In the genomic region with DNA sequence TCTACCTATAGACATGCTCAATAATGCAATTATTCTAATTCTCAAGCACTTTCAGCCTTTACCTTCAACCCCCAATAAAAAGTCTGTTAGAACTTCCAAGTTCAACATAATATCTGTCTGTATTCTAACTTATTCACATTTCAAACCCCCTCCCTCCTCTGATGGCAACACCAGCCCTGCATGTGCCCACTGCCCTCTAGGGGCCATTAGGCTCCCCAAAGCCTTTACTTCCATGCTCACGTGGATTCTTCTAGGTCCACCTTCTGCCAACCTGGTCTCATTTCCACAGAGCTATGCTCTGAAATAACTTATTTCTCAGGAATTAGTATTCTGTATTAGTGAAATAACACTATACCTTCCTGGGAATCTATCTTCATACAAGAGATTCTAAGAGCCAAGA, we compare ENCODE assay signal across 1 cellular context.
TF ChIP-seq lines count a peak whose summit lies in the region.

No MANE protein-coding gene starts in this region.

TF ChIP-seq in GM23338, 12 proteins besides CTCF, POLR2A, EP300 and RAD21:
- TF ChIP-seq JUNB (IDR thresholded peaks at IDR 0.05; ENCODE audit: unreplicated experiment) (no peak), POLR2AphosphoS5 (IDR thresholded peaks at IDR 0.05; ENCODE audit: low read depth) (no peak), EZH2 (IDR thresholded peaks at IDR 0.05; ENCODE audit: low read depth, unreplicated experiment) (no peak), STAT1 (IDR thresholded peaks at IDR 0.05; ENCODE audit: unreplicated experiment) (no peak)
- TF ChIP-seq, protein P1, sequence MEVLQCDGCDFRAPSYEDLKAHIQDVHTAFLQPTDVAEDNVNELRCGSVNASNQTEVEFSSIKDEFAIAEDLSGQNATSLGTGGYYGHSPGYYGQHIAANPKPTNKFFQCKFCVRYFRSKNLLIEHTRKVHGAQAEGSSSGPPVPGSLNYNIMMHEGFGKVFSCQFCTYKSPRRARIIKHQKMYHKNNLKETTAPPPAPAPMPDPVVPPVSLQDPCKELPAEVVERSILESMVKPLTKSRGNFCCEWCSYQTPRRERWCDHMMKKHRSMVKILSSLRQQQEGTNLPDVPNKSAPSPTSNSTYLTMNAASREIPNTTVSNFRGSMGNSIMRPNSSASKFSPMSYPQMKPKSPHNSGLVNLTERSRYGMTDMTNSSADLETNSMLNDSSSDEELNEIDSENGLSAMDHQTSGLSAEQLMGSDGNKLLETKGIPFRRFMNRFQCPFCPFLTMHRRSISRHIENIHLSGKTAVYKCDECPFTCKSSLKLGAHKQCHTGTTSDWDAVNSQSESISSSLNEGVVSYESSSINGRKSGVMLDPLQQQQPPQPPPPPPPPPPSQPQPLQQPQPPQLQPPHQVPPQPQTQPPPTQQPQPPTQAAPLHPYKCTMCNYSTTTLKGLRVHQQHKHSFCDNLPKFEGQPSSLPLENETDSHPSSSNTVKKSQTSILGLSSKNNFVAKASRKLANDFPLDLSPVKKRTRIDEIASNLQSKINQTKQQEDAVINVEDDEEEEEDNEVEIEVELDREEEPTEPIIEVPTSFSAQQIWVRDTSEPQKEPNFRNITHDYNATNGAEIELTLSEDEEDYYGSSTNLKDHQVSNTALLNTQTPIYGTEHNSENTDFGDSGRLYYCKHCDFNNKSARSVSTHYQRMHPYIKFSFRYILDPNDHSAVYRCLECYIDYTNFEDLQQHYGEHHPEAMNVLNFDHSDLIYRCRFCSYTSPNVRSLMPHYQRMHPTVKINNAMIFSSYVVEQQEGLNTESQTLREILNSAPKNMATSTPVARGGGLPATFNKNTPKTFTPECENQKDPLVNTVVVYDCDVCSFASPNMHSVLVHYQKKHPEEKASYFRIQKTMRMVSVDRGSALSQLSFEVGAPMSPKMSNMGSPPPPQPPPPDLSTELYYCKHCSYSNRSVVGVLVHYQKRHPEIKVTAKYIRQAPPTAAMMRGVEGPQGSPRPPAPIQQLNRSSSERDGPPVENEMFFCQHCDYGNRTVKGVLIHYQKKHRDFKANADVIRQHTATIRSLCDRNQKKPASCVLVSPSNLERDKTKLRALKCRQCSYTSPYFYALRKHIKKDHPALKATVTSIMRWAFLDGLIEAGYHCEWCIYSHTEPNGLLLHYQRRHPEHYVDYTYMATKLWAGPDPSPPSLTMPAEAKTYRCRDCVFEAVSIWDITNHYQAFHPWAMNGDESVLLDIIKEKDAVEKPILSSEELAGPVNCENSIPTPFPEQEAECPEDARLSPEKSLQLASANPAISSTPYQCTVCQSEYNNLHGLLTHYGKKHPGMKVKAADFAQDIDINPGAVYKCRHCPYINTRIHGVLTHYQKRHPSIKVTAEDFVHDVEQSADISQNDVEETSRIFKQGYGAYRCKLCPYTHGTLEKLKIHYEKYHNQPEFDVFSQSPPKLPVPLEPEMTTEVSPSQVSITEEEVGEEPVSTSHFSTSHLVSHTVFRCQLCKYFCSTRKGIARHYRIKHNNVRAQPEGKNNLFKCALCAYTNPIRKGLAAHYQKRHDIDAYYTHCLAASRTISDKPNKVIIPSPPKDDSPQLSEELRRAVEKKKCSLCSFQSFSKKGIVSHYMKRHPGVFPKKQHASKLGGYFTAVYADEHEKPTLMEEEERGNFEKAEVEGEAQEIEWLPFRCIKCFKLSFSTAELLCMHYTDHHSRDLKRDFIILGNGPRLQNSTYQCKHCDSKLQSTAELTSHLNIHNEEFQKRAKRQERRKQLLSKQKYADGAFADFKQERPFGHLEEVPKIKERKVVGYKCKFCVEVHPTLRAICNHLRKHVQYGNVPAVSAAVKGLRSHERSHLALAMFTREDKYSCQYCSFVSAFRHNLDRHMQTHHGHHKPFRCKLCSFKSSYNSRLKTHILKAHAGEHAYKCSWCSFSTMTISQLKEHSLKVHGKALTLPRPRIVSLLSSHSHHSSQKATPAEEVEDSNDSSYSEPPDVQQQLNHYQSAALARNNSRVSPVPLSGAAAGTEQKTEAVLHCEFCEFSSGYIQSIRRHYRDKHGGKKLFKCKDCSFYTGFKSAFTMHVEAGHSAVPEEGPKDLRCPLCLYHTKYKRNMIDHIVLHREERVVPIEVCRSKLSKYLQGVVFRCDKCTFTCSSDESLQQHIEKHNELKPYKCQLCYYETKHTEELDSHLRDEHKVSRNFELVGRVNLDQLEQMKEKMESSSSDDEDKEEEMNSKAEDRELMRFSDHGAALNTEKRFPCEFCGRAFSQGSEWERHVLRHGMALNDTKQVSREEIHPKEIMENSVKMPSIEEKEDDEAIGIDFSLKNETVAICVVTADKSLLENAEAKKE (CRISPR knock-in tag; IDR thresholded peaks at IDR 0.05) = no peak
- TF ChIP-seq, protein P2, sequence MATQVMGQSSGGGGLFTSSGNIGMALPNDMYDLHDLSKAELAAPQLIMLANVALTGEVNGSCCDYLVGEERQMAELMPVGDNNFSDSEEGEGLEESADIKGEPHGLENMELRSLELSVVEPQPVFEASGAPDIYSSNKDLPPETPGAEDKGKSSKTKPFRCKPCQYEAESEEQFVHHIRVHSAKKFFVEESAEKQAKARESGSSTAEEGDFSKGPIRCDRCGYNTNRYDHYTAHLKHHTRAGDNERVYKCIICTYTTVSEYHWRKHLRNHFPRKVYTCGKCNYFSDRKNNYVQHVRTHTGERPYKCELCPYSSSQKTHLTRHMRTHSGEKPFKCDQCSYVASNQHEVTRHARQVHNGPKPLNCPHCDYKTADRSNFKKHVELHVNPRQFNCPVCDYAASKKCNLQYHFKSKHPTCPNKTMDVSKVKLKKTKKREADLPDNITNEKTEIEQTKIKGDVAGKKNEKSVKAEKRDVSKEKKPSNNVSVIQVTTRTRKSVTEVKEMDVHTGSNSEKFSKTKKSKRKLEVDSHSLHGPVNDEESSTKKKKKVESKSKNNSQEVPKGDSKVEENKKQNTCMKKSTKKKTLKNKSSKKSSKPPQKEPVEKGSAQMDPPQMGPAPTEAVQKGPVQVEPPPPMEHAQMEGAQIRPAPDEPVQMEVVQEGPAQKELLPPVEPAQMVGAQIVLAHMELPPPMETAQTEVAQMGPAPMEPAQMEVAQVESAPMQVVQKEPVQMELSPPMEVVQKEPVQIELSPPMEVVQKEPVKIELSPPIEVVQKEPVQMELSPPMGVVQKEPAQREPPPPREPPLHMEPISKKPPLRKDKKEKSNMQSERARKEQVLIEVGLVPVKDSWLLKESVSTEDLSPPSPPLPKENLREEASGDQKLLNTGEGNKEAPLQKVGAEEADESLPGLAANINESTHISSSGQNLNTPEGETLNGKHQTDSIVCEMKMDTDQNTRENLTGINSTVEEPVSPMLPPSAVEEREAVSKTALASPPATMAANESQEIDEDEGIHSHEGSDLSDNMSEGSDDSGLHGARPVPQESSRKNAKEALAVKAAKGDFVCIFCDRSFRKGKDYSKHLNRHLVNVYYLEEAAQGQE (IDR thresholded peaks at IDR 0.05; ENCODE audit: unreplicated experiment) = no peak
TF ChIP-seq in GM23338: peak in this region for 0.
